In genomic region chr12:12608557-12608957, GRCh38 we compare ENCODE assay signal across 2 cellular contexts.
TF ChIP-seq lines count a peak whose summit lies in the region.

No MANE protein-coding gene starts in this region.

TF ChIP-seq in SK-N-SH, 30 proteins besides CTCF, POLR2A, EP300 and RAD21 (continued from another document):
- TF ChIP-seq, protein P1, sequence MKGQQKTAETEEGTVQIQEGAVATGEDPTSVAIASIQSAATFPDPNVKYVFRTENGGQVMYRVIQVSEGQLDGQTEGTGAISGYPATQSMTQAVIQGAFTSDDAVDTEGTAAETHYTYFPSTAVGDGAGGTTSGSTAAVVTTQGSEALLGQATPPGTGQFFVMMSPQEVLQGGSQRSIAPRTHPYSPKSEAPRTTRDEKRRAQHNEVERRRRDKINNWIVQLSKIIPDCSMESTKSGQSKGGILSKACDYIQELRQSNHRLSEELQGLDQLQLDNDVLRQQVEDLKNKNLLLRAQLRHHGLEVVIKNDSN (IDR thresholded peaks at IDR 0.05; ENCODE audit: borderline replicate concordance, low read depth), result no peak
- TF ChIP-seq FOSL2 (IDR thresholded peaks at IDR 0.05; ENCODE audit: borderline replicate concordance, low read depth) (no peak), GABPA (IDR thresholded peaks at IDR 0.05; ENCODE audit: low read depth) (no peak), JUND (IDR thresholded peaks at IDR 0.05) (no peak), RCOR1 (IDR thresholded peaks at IDR 0.05; ENCODE audit: low read length) (no peak)

TF ChIP-seq in SK-N-SH treated with all-trans-retinoic acid at 6 μM for 48 hours, 23 proteins besides CTCF, POLR2A, EP300 and RAD21 (continued from another document):
- TF ChIP-seq POU6F1 (CRISPR knock-in tag; IDR thresholded peaks at IDR 0.05; ENCODE audit: borderline replicate concordance, low read depth) (no peak), ZNF70 (CRISPR knock-in tag; IDR thresholded peaks at IDR 0.05) (no peak), ZFP30 (CRISPR knock-in tag; IDR thresholded peaks at IDR 0.05) (no peak), SNAI2 (CRISPR knock-in tag; IDR thresholded peaks at IDR 0.05) (no peak), TSHZ2 (CRISPR knock-in tag; IDR thresholded peaks at IDR 0.05) (no peak), TOX (CRISPR knock-in tag; IDR thresholded peaks at IDR 0.05; ENCODE audit: borderline replicate concordance) (no peak), ZC3H10 (CRISPR knock-in tag; IDR thresholded peaks at IDR 0.05) (no peak), ZFP3 (CRISPR knock-in tag; IDR thresholded peaks at IDR 0.05) (no peak), ARNTL (CRISPR knock-in tag; IDR thresholded peaks at IDR 0.05; ENCODE audit: borderline replicate concordance, low read depth) (no peak), ZNF8 (CRISPR knock-in tag; IDR thresholded peaks at IDR 0.05) (no peak), CSRNP3 (CRISPR knock-in tag; IDR thresholded peaks at IDR 0.05) (no peak), RARB (CRISPR knock-in tag; IDR thresholded peaks at IDR 0.05) (no peak), ISL1 (CRISPR knock-in tag; IDR thresholded peaks at IDR 0.05) (no peak), CSDC2 (CRISPR knock-in tag; IDR thresholded peaks at IDR 0.05) (no peak)
- TF ChIP-seq, protein P2, sequence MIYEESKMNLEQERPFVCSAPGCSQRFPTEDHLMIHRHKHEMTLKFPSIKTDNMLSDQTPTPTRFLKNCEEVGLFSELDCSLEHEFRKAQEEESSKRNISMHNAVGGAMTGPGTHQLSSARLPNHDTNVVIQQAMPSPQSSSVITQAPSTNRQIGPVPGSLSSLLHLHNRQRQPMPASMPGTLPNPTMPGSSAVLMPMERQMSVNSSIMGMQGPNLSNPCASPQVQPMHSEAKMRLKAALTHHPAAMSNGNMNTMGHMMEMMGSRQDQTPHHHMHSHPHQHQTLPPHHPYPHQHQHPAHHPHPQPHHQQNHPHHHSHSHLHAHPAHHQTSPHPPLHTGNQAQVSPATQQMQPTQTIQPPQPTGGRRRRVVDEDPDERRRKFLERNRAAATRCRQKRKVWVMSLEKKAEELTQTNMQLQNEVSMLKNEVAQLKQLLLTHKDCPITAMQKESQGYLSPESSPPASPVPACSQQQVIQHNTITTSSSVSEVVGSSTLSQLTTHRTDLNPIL (CRISPR knock-in tag; IDR thresholded peaks at IDR 0.05; ENCODE audit: low read depth), result no peak
